Comparison of ENCODE assay signal across 8 cellular contexts in genomic region chr4:121823505-121824170, GRCh38. TPM values are rescaled to one million over a fixed set of nuclear protein-coding genes. Genes with fewer than 3 reads are reported as not detected.
A peak's percentile ranks its signal among the peaks of the same experiment; 100 is the strongest.
DNase-seq lines count a peak whose midpoint lies in the region; ATAC-seq, FAIRE-seq and TF ChIP-seq lines count a peak whose summit lies in the region.

TSS of gene CCNA2 (minus strand) at chr4:121823883. CDS start at chr4:121823628, 255 bp downstream.

- H3K4me1 ChIP-seq in Loucy (ENCODE audit: insufficient read depth, low read length, poor library complexity, severe bottlenecking): peaks cover 36% of the 10 kb centered on the region

- no peaks in the 10 kb centered on the region for H3K27me3 Mint-ChIP-seq in natural killer cell treated with Interleukin-12 subunit alpha and Interleukin-12 subunit beta and Interleukin-15 and Interleukin-18, amount 100 ng/mL, for 72 hours

- H3K79me2 ChIP-seq in Loucy (ENCODE audit: insufficient read depth, low read length): peaks cover 51% of the 10 kb centered on the region

- H2AFZ ChIP-seq in Loucy (ENCODE audit: low read length): peak within 1 kb of the TSS; percentile 97

- H4K20me1 ChIP-seq in Loucy (ENCODE audit: insufficient read depth, low read length, poor library complexity, severe bottlenecking): peaks cover 37% of the 10 kb centered on the region

- peak within 1 kb of the TSS; percentile 99 for H3K4me2 ChIP-seq in Loucy (ENCODE audit: low read depth, low read length, poor library complexity, severe bottlenecking)

- H3K36me3 Mint-ChIP-seq in natural killer cell treated with Interleukin-12 subunit alpha and Interleukin-12 subunit beta and Interleukin-15 and Interleukin-18, amount 100 ng/mL, for 72 hours: peaks cover 12% of the 10 kb centered on the region

- peak within 1 kb of the TSS; percentile 91 for H3K4me3 Mint-ChIP-seq in natural killer cell treated with Interleukin-12 subunit alpha and Interleukin-12 subunit beta and Interleukin-15 and Interleukin-18, amount 100 ng/mL, for 72 hours

- no peaks in the 10 kb centered on the region for H3K9me3 Mint-ChIP-seq in natural killer cell treated with Interleukin-12 subunit alpha and Interleukin-12 subunit beta and Interleukin-15 and Interleukin-18, amount 100 ng/mL, for 72 hours

- TF ChIP-seq CTCF in Loucy (conservative IDR thresholded peaks at IDR 0.05; ENCODE audit: low read length): no peak
- TF ChIP-seq CTCF in fibroblast of pulmonary artery (IDR thresholded peaks at IDR 0.05; ENCODE audit: low read length, missing control alignments): no peak

- H3K9me2 ChIP-seq in Loucy (replicated peaks; ENCODE audit: low read depth, low read length): no peaks in the 10 kb centered on the region

- H3K27ac Mint-ChIP-seq in natural killer cell treated with Interleukin-12 subunit alpha and Interleukin-12 subunit beta and Interleukin-15 and Interleukin-18, amount 100 ng/mL, for 72 hours: peak within 1 kb of the TSS; percentile 85 to 89

- DNase-seq in EL: peak; percentile 97
- peak; percentile 51 for DNase-seq in H54 (ENCODE audit: insufficient read length, low spot score)
- DNase-seq in activated T-helper 9 cell treated with anti-CD3 and anti-CD28 coated beads, Interleukin-2, amount 50 U/mL, for 16 hours (ENCODE audit: low read depth): peak; percentile 90
- DNase-seq in fibroblast of pulmonary artery (ENCODE audit: low read depth): peak; percentile 98
- peak; percentile 95 for DNase-seq in natural killer cell treated with Interleukin-12 subunit alpha and Interleukin-12 subunit beta and Interleukin-15 and Interleukin-18, amount 100 ng/mL, for 72 hours (ENCODE audit: low spot score)
- peak; percentile 96 for DNase-seq in stimulated activated naive CD8-positive, alpha-beta T cell treated with anti-CD3 and anti-CD28 coated beads, Interleukin-15, Interleukin-2, amounts not matched to agents 100 U/mL and 50 U/mL, for 24 hours

- H3K27me3 ChIP-seq in Loucy (ENCODE audit: insufficient read depth, low read length, poor library complexity, severe bottlenecking): peaks cover 7% of the 10 kb centered on the region

- H3K36me3 ChIP-seq in Loucy (ENCODE audit: insufficient read depth, low read length): peaks cover 23% of the 10 kb centered on the region

- FAIRE-seq in H54 (lab: Jason Lieb, UNC): no peak

- peaks cover 14 to 19% of the 10 kb centered on the region in 2 donors for H3K4me1 Mint-ChIP-seq in natural killer cell treated with Interleukin-12 subunit alpha and Interleukin-12 subunit beta and Interleukin-15 and Interleukin-18, amount 100 ng/mL, for 72 hours (ENCODE audit: low read depth in 2 of 2)

- H3F3A ChIP-seq in Loucy (ENCODE audit: low read depth): no peaks in the 10 kb centered on the region

- H3K4me3 ChIP-seq in Loucy (ENCODE audit: low read length, poor library complexity, severe bottlenecking) (peak within 1 kb of the TSS; percentile 95), fibroblast of pulmonary artery (replicated peaks; ENCODE audit: low read depth, low read length) (peak within 1 kb of the TSS; percentile 85)

- H3K9ac ChIP-seq in Loucy (ENCODE audit: low read depth, low read length, poor library complexity, severe bottlenecking): peak within 1 kb of the TSS; percentile 97

- TF ChIP-seq POLR2A in H54 (IDR thresholded peaks at IDR 0.05; ENCODE audit: low read depth, low read length) (peak; percentile 88), Raji (IDR thresholded peaks at IDR 0.05; ENCODE audit: insufficient read depth, low read depth, low read length) (peak; percentile 95)

- peak; percentile 96 to 99 for ATAC-seq in natural killer cell treated with Interleukin-12 subunit alpha and Interleukin-12 subunit beta and Interleukin-15 and Interleukin-18, amount 100 ng/mL, for 72 hours
- ATAC-seq in stimulated activated naive CD8-positive, alpha-beta T cell treated with anti-CD3 and anti-CD28 coated beads, Interleukin-15, Interleukin-2, amounts not matched to agents 100 U/mL and 50 U/mL, for 24 hours: peak; percentile 95

- H3K9me3 ChIP-seq in Loucy (ENCODE audit: insufficient read depth, low read depth, low read length): no peaks in the 10 kb centered on the region

RNA-seq across cellular contexts. Expression of gene CCNA2, which starts in this region (rescaled TPM):
- 10 to 100 TPM; 46.3 to 64.1 TPM for total RNA-seq in natural killer cell treated with Interleukin-12 subunit alpha and Interleukin-12 subunit beta and Interleukin-15 and Interleukin-18, amount 100 ng/mL, for 72 hours

Comparison
In these comparisons a context has a peak if more than half of its experiments do, and no peak if none do; other contexts are left out.
1. Peak in every context shown above with its lines: DNase-seq, ATAC-seq and H3K4me3 ChIP-seq.